1 cellular context compared by ENCODE assay signal in the genomic region with DNA sequence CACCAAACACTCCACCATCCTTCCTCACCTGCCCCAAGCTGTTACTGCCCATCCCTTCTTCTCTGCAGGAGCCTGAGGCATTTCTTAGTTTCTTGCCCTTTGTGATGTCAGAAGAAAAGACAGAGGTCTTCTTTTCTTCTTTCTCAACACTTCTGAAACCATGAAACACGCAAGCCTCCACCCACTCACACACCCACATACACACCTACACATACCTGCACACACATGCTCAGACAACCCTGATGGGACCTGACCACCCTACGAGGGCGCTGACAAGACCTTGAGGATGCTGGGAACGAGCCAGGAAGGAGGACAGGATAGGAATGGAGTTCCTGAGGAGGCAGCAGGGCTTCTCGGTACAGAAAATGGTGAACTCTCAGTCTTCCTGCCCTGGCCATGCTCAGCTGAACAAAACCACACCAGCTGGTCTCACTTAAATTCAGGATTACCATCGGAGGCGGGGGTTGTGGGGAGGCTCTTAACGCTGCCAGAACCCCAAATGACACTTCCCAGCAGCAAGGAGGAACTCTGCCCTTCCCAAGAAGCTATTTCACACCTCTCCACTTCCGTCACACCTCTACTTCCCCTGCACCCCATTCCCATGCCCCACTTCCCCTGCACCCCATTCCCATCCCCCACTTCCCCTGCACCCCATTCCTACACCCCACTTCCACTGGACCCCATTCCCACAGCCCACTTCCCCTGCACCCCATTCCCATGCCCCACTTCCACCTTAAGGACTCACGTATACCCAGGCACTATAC.
A peak's percentile ranks its signal among the peaks of the same experiment; 100 is the strongest.
TF ChIP-seq lines count a peak whose summit lies in the region.

No MANE protein-coding gene starts in this region.

TF ChIP-seq in GM12891, 5 proteins besides CTCF, POLR2A, EP300 and RAD21:
- TF ChIP-seq SPI1 (IDR thresholded peaks at IDR 0.05; ENCODE audit: low read depth, low read length) (0 out of 2 replicates have a peak, but pooled peaks have one; percentile 5), PAX5 (IDR thresholded peaks at IDR 0.05; ENCODE audit: insufficient read depth, low read length, severe bottlenecking) (no peak)
